8 cellular contexts compared by ENCODE assay signal in genomic region chr21:46323227-46323709, GRCh38. TPM values are rescaled to one million over a fixed set of nuclear protein-coding genes. Genes with fewer than 3 reads are reported as not detected.
DNase-seq lines count a peak whose midpoint lies in the region; ATAC-seq, FAIRE-seq and TF ChIP-seq lines count a peak whose summit lies in the region.

No MANE protein-coding gene starts in this region.

- H3K4me1 ChIP-seq in mucosa of descending colon (ENCODE audit: low read depth), result peaks cover 24% of the 10 kb centered on the region

- intact Hi-C loops in mucosa of descending colon (cut with DNase I, micrococcal nuclease), result no loop called here

- POLR2A ChIA-PET in AG04449 (lab: Yijun Ruan, JAX), result interaction anchor here (1.9 kb wide), 1 partner anchor 37 kb away, joined by 4 read pairs; the partner anchor contains the start of gene YBEY

- DNase-seq in AG04449 (ENCODE audit: low read depth, low spot score) (no peak), LHCN-M2 (ENCODE audit: low read depth) (peak; percentile 15), bronchial epithelial cell (ENCODE audit: low read depth) (no peak), mucosa of descending colon (peak in 1 of 3 donors; percentile 44), HuH-7.5 (ENCODE audit: low spot score) (no peak), AG20443 (ENCODE audit: low spot score) (no peak), cerebellar nuclear complex (lab: John Stamatoyannopoulos, UW) (no peak)

- TF ChIP-seq CTCF in AG04449 (IDR thresholded peaks at IDR 0.05; ENCODE audit: insufficient read depth, low read length, missing control alignments), result no peak
- no peak for TF ChIP-seq CTCF in bronchial epithelial cell (IDR thresholded peaks at IDR 0.05; ENCODE audit: insufficient read depth, low read length, severe bottlenecking)
- TF ChIP-seq CTCF in mucosa of descending colon (IDR thresholded peaks at IDR 0.05), result no peak

- no peaks in the 10 kb centered on the region for H3K9me3 ChIP-seq in mucosa of descending colon

- H3K27me3 ChIP-seq in bronchial epithelial cell (ENCODE audit: control insufficient read depth, insufficient read depth, low read length), result no peaks in the 10 kb centered on the region

- peak overlapping the region; percentile 77 for H3K4me3 ChIP-seq in AG04449 (ENCODE audit: low read depth, low read length)
- H3K4me3 ChIP-seq in bronchial epithelial cell (ENCODE audit: low read depth, low read length), result peak overlapping the region; percentile 94
- H3K4me3 ChIP-seq in mucosa of descending colon, result peak overlapping the region; percentile 88

- ATAC-seq in GM18498 (IDR thresholded peaks at IDR 0.05; ENCODE audit: unreplicated experiment), result peak; percentile 3
- no peak for ATAC-seq in mucosa of descending colon

- H3K36me3 ChIP-seq in bronchial epithelial cell (ENCODE audit: control insufficient read depth, insufficient read depth, low read length) (peaks cover 2% of the 10 kb centered on the region), mucosa of descending colon (ENCODE audit: low read depth) (no peaks in the 10 kb centered on the region)

- CTCF ChIA-PET in AG04449 (lab: Yijun Ruan, JAX), result interaction anchor here (1.0 kb wide), 1 partner anchor 93 kb away, joined by 4 read pairs; no protein-coding TSS in a partner anchor

- no peak for FAIRE-seq in bronchial epithelial cell (lab: Jason Lieb, UNC)

RNA-seq across cellular contexts. Expression of gene C21orf58, which starts 0.4 kb away (rescaled TPM):
- total RNA-seq in LHCN-M2 (2014; rRNA removed), result 17.2 and 19.3 TPM in 2 replicates
- polyA plus RNA-seq in LHCN-M2 (2012), result 4.2 TPM
- 0.53 and 0.77 TPM in 2 replicates for total RNA-seq in bronchial epithelial cell
- total RNA-seq in mucosa of descending colon, result 10 to 100 TPM in 1 of 3 donors, 1 to 10 TPM in 2; 5.5 to 11.9 (median 5.6) TPM

RNA-seq across cellular contexts. Expression of gene PCNT, which starts 0.7 kb away (rescaled TPM):
- 35.8 and 40.8 TPM in 2 replicates for total RNA-seq in LHCN-M2 (2014; rRNA removed)
- 10.0 TPM for polyA plus RNA-seq in LHCN-M2 (2012)
- 11.1 and 11.3 TPM in 2 replicates for total RNA-seq in bronchial epithelial cell
- total RNA-seq in mucosa of descending colon, result 10 to 100 TPM; 20.4 to 36.9 (median 26.1) TPM

RNA-seq across cellular contexts. Expression of gene YBEY, which starts 37.1 kb away (rescaled TPM):
- 18.1 and 25.2 TPM in 2 replicates for total RNA-seq in LHCN-M2 (2014; rRNA removed)
- 25.2 TPM for polyA plus RNA-seq in LHCN-M2 (2012)
- 15.4 and 17.4 TPM in 2 replicates for total RNA-seq in bronchial epithelial cell
- total RNA-seq in mucosa of descending colon, result 10 to 100 TPM; 10.5 to 20.8 (median 17.1) TPM

RNA-seq across cellular contexts. Expression of gene MCM3AP, which starts 37.9 kb away (rescaled TPM):
- 79.3 and 81.1 TPM in 2 replicates for total RNA-seq in LHCN-M2 (2014; rRNA removed)
- polyA plus RNA-seq in LHCN-M2 (2012), result 39.9 TPM
- 70.8 and 80.5 TPM in 2 replicates for total RNA-seq in bronchial epithelial cell
- 100 to 1,000 TPM in 1 of 3 donors, 10 to 100 TPM in 2; 90.9 to 109 (median 98.1) TPM for total RNA-seq in mucosa of descending colon
